22 cellular contexts compared by ENCODE assay signal in genomic region chr10:32349968-32350738, GRCh38. TPM values are rescaled to one million over a fixed set of nuclear protein-coding genes. Genes with fewer than 3 reads are reported as not detected.
DNase-seq lines count a peak whose midpoint lies in the region; ATAC-seq and TF ChIP-seq lines count a peak whose summit lies in the region.
"Had no signal": no experiment of that assay in that cellular context is flagged by ENCODE, and none has a peak within 500 bp of the region (broad histone marks: within the 10 kb centered on the region; RNA-seq: fewer than 3 reads in every experiment).

No MANE protein-coding gene starts in this region.

- WGBS in psoas muscle, 3 donors = 77 to 88% (median 79%) methylated on average over 7 of the region's 7 CpGs

- DNase-seq in NCI-H1092 treated with DMSO at 0.1 percent for 48 hours (lab: John Stamatoyannopoulos, UW) (peak; percentile 38), NCI-H1092 (lab: John Stamatoyannopoulos, UW) (no peak), GM12864 (ENCODE audit: low read depth) (no peak), psoas muscle (no peak), dorsolateral prefrontal cortex (no peak), NCI-H2107 (lab: John Stamatoyannopoulos, UW) (no peak)
- DNase-seq: activated CD8-positive, alpha-beta T cell treated with anti-CD3 and anti-CD28 coated beads for 36 hours; activated naive CD8-positive, alpha-beta T cell treated with anti-CD3 and anti-CD28 coated beads, Interleukin-2, amount 50 U/mL, for 24 hours; C1 segment of cervical spinal cord; DMS53; HCEC 1CT; lower lobe of right lung; pancreas; PC-9; SJCRH30; stimulated activated naive CD4-positive, alpha-beta T cell treated with Interleukin-2 at 50 U/mL for 16 hours had no signal

- TF ChIP-seq CTCF in GM12864 (IDR thresholded peaks at IDR 0.05; ENCODE audit: low read depth, low read length, missing control alignments) = no peak
- no peak for TF ChIP-seq CTCF in psoas muscle (IDR thresholded peaks at IDR 0.05)
- TF ChIP-seq CTCF in dorsolateral prefrontal cortex (IDR thresholded peaks at IDR 0.05 in 54 of 56, conservative IDR thresholded peaks at IDR 0.05 in 2 of 56; ENCODE audit: low read depth in 1 of 56, partially characterized antibody in 56 of 56) = no peak

- peaks cover 36% of the 10 kb centered on the region for H3K4me1 ChIP-seq in psoas muscle

- no peaks in the 10 kb centered on the region for H3K27me3 Mint-ChIP-seq in activated T-helper 17 cell treated with anti-CD3 and anti-CD28 coated beads, Interleukin-2, amount 50 U/mL, for 72 hours
- H3K27me3 Mint-ChIP-seq: activated CD8-positive, alpha-beta T cell treated with anti-CD3 and anti-CD28 coated beads for 36 hours; activated naive CD8-positive, alpha-beta T cell treated with anti-CD3 and anti-CD28 coated beads, Interleukin-2, amount 50 U/mL, for 24 hours had no signal

- intact Hi-C loops in psoas muscle (cut with DNase I) = loop anchor here (5.0 to 10.0 kb wide), 4 partner anchors 55 to 295 kb away; partner anchors contain the start of gene KIF5B (in 1 of the 2)
- intact Hi-C loops in dorsolateral prefrontal cortex (cut with DNase I) = loop anchor here (5.0 to 10.0 kb wide), 4 partner anchors 163 to 607 kb away; partner anchors contain the start of genes ARHGAP12 (in 1 of the 2), ITGB1 (in 1 of the 2) and KIF5B (in 1 of the 2)

- H3K27me3 ChIP-seq in psoas muscle (ENCODE audit: insufficient read depth in 3 of 3, low read length in 2 of 3) = no peaks in the 10 kb centered on the region
- no peaks in the 10 kb centered on the region for H3K27me3 ChIP-seq in dorsolateral prefrontal cortex
- H3K27me3 ChIP-seq: pancreas, SJCRH30, tibial nerve had no signal

- peaks cover 35% of the 10 kb centered on the region for H3K36me3 Mint-ChIP-seq in activated T-helper 17 cell treated with anti-CD3 and anti-CD28 coated beads, Interleukin-2, amount 50 U/mL, for 72 hours (ENCODE audit: low read depth)

- H3K4me3 Mint-ChIP-seq in activated T-helper 17 cell treated with anti-CD3 and anti-CD28 coated beads, Interleukin-2, amount 50 U/mL, for 72 hours = peak overlapping the region; percentile 95
- H3K4me3 Mint-ChIP-seq: activated CD8-positive, alpha-beta T cell treated with anti-CD3 and anti-CD28 coated beads for 36 hours; activated naive CD8-positive, alpha-beta T cell treated with anti-CD3 and anti-CD28 coated beads, Interleukin-2, amount 50 U/mL, for 24 hours; T-helper 2 cell treated with Interferon-gamma antibody and Interleukin-4, amounts not matched to agents 5 μg/mL and 100 μg/mL, for 36 hours; WTC11 had no signal

- peaks cover 35% of the 10 kb centered on the region for H3K4me1 Mint-ChIP-seq in activated T-helper 17 cell treated with anti-CD3 and anti-CD28 coated beads, Interleukin-2, amount 50 U/mL, for 72 hours

- peak overlapping the region; percentile 100 for H3K27ac ChIP-seq in psoas muscle
- peak overlapping the region in 13 of 59 donors; percentile 1 to 45 (median 26) for H3K27ac ChIP-seq in dorsolateral prefrontal cortex
- H3K27ac ChIP-seq: HL-60, lower lobe of right lung, pancreas, PC-9, SJCRH30 had no signal

- H3K4me3 ChIP-seq in GM12864 (ENCODE audit: low read depth, low read length) (peak overlapping the region; percentile 30; the same call in 1 of the 2 replicates), psoas muscle (no peak overlapping the region), dorsolateral prefrontal cortex (no peak overlapping the region)
- H3K4me3 ChIP-seq: lower lobe of right lung, pancreas, PC-9, SJCRH30, tibial nerve had no signal

- H3K9me3 Mint-ChIP-seq in activated T-helper 17 cell treated with anti-CD3 and anti-CD28 coated beads, Interleukin-2, amount 50 U/mL, for 72 hours = no peaks in the 10 kb centered on the region
- H3K9me3 Mint-ChIP-seq: activated CD8-positive, alpha-beta T cell treated with anti-CD3 and anti-CD28 coated beads for 36 hours; activated naive CD8-positive, alpha-beta T cell treated with anti-CD3 and anti-CD28 coated beads, Interleukin-2, amount 50 U/mL, for 24 hours; T-helper 2 cell treated with Interferon-gamma antibody and Interleukin-4, amounts not matched to agents 5 μg/mL and 100 μg/mL, for 36 hours had no signal

- H3K9me3 ChIP-seq in psoas muscle = no peaks in the 10 kb centered on the region
- H3K9me3 ChIP-seq: lower lobe of right lung, pancreas, SJCRH30, tibial nerve had no signal

- H3K36me3 ChIP-seq in psoas muscle (ENCODE audit: insufficient read depth in 1 of 2, low read depth in 1 of 2) = no peaks in the 10 kb centered on the region
- H3K36me3 ChIP-seq: lower lobe of right lung, pancreas, SJCRH30, tibial nerve had no signal

- ATAC-seq in activated T-helper 17 cell treated with anti-CD3 and anti-CD28 coated beads, Interleukin-2, amount 50 U/mL, for 72 hours (replicated peaks) = no peak
- no peak for ATAC-seq in psoas muscle
- no peak for ATAC-seq in HG03045 (IDR thresholded peaks at IDR 0.05; ENCODE audit: unreplicated experiment)
- ATAC-seq: activated CD8-positive, alpha-beta T cell treated with anti-CD3 and anti-CD28 coated beads for 36 hours; activated naive CD8-positive, alpha-beta T cell treated with anti-CD3 and anti-CD28 coated beads, Interleukin-2, amount 50 U/mL, for 24 hours; lower lobe of right lung; pancreas; WTC11 had no signal

- H3K27ac Mint-ChIP-seq in activated T-helper 17 cell treated with anti-CD3 and anti-CD28 coated beads, Interleukin-2, amount 50 U/mL, for 72 hours = no peak overlapping the region
- H3K27ac Mint-ChIP-seq: activated naive CD8-positive, alpha-beta T cell treated with anti-CD3 and anti-CD28 coated beads, Interleukin-2, amount 50 U/mL, for 24 hours; WTC11 had no signal

RNA-seq across cellular contexts. Expression of gene EPC1, which starts 3.2 kb away (rescaled TPM):
- 10 to 100 TPM; 36.3 to 40.4 TPM for total RNA-seq in activated T-helper 17 cell treated with anti-CD3 and anti-CD28 coated beads, Interleukin-2, amount 50 U/mL, for 72 hours
- total RNA-seq in psoas muscle = 10 to 100 TPM; 20.7 to 37.1 (median 27.1) TPM
- 10 to 100 TPM; 19.5 to 27.3 (median 20.7) TPM for polyA plus RNA-seq in psoas muscle
- 10 to 100 TPM; 26.4 to 56.2 (median 40.1) TPM for total RNA-seq in dorsolateral prefrontal cortex
